ENCODE assay signal across 1 cellular context in the genomic region with DNA sequence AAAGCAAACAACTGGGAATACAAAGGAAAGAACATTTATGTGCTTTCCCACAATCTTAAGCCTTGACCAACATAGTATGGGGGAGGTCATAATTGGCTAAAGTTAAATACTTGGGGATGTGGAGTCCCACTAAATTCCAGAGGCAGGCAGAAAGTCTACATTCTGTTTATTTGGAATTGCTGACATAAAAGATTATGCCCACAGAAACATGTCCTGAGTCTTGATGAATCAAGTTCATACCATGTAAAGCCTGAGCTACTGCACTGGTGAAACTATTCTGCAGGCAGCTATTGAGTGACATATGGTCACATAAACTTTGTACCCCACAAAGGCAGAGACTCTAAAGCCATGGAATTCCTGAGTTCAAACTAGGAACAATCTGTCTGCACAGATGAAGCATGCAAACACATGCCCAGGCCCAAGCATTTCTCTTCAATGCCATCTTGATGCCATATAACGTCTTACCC.
TF ChIP-seq lines count a peak whose summit lies in the region.

No MANE protein-coding gene starts in this region.

TF ChIP-seq in WTC11, 78 proteins besides CTCF, POLR2A, EP300 and RAD21 (continued from another document):
- TF ChIP-seq, protein P1, sequence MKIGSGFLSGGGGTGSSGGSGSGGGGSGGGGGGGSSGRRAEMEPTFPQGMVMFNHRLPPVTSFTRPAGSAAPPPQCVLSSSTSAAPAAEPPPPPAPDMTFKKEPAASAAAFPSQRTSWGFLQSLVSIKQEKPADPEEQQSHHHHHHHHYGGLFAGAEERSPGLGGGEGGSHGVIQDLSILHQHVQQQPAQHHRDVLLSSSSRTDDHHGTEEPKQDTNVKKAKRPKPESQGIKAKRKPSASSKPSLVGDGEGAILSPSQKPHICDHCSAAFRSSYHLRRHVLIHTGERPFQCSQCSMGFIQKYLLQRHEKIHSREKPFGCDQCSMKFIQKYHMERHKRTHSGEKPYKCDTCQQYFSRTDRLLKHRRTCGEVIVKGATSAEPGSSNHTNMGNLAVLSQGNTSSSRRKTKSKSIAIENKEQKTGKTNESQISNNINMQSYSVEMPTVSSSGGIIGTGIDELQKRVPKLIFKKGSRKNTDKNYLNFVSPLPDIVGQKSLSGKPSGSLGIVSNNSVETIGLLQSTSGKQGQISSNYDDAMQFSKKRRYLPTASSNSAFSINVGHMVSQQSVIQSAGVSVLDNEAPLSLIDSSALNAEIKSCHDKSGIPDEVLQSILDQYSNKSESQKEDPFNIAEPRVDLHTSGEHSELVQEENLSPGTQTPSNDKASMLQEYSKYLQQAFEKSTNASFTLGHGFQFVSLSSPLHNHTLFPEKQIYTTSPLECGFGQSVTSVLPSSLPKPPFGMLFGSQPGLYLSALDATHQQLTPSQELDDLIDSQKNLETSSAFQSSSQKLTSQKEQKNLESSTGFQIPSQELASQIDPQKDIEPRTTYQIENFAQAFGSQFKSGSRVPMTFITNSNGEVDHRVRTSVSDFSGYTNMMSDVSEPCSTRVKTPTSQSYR (CRISPR knock-in tag; IDR thresholded peaks at IDR 0.05): no peak
- TF ChIP-seq, protein P2, sequence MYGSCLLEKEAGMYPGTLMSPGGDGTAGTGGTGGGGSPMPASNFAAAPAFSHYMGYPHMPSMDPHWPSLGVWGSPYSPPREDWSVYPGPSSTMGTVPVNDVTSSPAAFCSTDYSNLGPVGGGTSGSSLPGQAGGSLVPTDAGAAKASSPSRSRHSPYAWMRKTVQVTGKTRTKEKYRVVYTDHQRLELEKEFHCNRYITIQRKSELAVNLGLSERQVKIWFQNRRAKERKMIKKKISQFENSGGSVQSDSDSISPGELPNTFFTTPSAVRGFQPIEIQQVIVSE (CRISPR knock-in tag; IDR thresholded peaks at IDR 0.05; ENCODE audit: borderline replicate concordance): no peak
- TF ChIP-seq, protein P3, sequence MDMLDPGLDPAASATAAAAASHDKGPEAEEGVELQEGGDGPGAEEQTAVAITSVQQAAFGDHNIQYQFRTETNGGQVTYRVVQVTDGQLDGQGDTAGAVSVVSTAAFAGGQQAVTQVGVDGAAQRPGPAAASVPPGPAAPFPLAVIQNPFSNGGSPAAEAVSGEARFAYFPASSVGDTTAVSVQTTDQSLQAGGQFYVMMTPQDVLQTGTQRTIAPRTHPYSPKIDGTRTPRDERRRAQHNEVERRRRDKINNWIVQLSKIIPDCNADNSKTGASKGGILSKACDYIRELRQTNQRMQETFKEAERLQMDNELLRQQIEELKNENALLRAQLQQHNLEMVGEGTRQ (CRISPR knock-in tag; IDR thresholded peaks at IDR 0.05): no peak
- TF ChIP-seq SP1 (CRISPR knock-in tag; conservative IDR thresholded peaks at IDR 0.05): no peak
- TF ChIP-seq, protein P4, sequence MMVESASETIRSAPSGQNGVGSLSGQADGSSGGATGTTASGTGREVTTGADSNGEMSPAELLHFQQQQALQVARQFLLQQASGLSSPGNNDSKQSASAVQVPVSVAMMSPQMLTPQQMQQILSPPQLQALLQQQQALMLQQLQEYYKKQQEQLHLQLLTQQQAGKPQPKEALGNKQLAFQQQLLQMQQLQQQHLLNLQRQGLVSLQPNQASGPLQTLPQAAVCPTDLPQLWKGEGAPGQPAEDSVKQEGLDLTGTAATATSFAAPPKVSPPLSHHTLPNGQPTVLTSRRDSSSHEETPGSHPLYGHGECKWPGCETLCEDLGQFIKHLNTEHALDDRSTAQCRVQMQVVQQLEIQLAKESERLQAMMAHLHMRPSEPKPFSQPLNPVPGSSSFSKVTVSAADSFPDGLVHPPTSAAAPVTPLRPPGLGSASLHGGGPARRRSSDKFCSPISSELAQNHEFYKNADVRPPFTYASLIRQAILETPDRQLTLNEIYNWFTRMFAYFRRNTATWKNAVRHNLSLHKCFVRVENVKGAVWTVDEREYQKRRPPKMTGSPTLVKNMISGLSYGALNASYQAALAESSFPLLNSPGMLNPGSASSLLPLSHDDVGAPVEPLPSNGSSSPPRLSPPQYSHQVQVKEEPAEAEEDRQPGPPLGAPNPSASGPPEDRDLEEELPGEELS (CRISPR knock-in tag; IDR thresholded peaks at IDR 0.05): no peak
- TF ChIP-seq FOXJ3 (CRISPR knock-in tag; IDR thresholded peaks at IDR 0.05; ENCODE audit: borderline replicate concordance): no peak
- TF ChIP-seq, protein P5, sequence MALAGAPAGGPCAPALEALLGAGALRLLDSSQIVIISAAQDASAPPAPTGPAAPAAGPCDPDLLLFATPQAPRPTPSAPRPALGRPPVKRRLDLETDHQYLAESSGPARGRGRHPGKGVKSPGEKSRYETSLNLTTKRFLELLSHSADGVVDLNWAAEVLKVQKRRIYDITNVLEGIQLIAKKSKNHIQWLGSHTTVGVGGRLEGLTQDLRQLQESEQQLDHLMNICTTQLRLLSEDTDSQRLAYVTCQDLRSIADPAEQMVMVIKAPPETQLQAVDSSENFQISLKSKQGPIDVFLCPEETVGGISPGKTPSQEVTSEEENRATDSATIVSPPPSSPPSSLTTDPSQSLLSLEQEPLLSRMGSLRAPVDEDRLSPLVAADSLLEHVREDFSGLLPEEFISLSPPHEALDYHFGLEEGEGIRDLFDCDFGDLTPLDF (CRISPR knock-in tag; IDR thresholded peaks at IDR 0.05): no peak
- TF ChIP-seq ZNF121 (CRISPR knock-in tag; IDR thresholded peaks at IDR 0.05): no peak
